Comparison of ENCODE assay signal across 10 cellular contexts in the genomic region with DNA sequence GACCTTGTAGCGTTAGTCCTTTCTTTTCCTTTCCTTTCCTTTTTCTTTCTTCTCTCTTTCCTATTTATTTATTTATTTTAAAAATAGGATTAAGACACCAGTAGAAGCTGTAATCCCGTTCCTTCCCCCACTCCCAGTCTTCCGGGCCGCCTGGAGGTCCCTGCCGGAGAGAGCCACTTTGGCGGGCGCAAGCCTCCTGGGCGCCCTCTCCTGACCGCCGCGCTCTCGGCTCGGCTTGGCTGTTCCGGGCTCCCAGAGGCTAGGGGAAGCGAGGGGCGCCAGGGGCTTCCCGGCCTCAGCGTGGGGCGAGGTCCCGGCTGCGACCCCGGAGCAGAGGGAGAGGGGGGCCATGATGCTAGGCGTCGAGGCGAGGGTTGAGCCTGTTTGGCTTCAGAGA. TPM values are rescaled to one million over a fixed set of nuclear protein-coding genes. Genes with fewer than 3 reads are reported as not detected.
A peak's percentile ranks its signal among the peaks of the same experiment; 100 is the strongest.
DNase-seq lines count a peak whose midpoint lies in the region; ATAC-seq, FAIRE-seq and TF ChIP-seq lines count a peak whose summit lies in the region.
"Had no signal": no experiment of that assay in that cellular context is flagged by ENCODE, and none has a peak within 500 bp of the region (broad histone marks: within the 10 kb centered on the region; RNA-seq: fewer than 3 reads in every experiment).

No MANE protein-coding gene starts in this region.

- H3K4me3 Mint-ChIP-seq in astrocyte (ENCODE audit: unreplicated experiment) = no peak overlapping the region
- H3K4me3 Mint-ChIP-seq in activated CD8-positive, alpha-beta memory T cell treated with anti-CD3 and anti-CD28 coated beads, Interleukin-2, amount 10 ng/mL, durations not matched to agents 7 days and 5 days = no peak overlapping the region

- H4K20me1 ChIP-seq in astrocyte (ENCODE audit: insufficient read depth, low read length) = no peaks in the 10 kb centered on the region

- H3K36me3 ChIP-seq in astrocyte (ENCODE audit: insufficient read depth, low read length) (peaks cover 3% of the 10 kb centered on the region), ovary (no peaks in the 10 kb centered on the region)

- H3K79me2 ChIP-seq in astrocyte (ENCODE audit: insufficient read depth, low read length) = peaks cover 77% of the 10 kb centered on the region

- no peak for TF ChIP-seq EP300 in ovary (IDR thresholded peaks at IDR 0.05)

- H3K27ac ChIP-seq in AG04450 (ENCODE audit: low read depth, low read length) = peak overlapping the region; percentile 97
- peak overlapping the region; percentile 80 for H3K27ac ChIP-seq in astrocyte (ENCODE audit: low read depth, low read length)
- H3K27ac ChIP-seq in ovary = peak overlapping the region; percentile 81 to 86

- H3K9me3 Mint-ChIP-seq in astrocyte (ENCODE audit: unreplicated experiment) = no peaks in the 10 kb centered on the region
- no peaks in the 10 kb centered on the region for H3K9me3 Mint-ChIP-seq in activated CD8-positive, alpha-beta memory T cell treated with anti-CD3 and anti-CD28 coated beads, Interleukin-2, amount 10 ng/mL, durations not matched to agents 7 days and 5 days (ENCODE audit: low read depth)

- CTCF ChIA-PET in AG04450 (lab: Charles Lee) = interaction anchor here (1.5 to 1.6 kb wide), 2 partner anchors 17 to 129 kb away, joined by 4 to 8 read pairs; no protein-coding TSS in a partner anchor
- CTCF ChIA-PET in activated CD8-positive, alpha-beta memory T cell treated with anti-CD3 and anti-CD28 coated beads, Interleukin-2, amount 10 ng/mL, durations not matched to agents 7 days and 5 days (lab: Charles Lee) = no interaction called here

- H3K27me3 Mint-ChIP-seq in astrocyte (ENCODE audit: low read depth, unreplicated experiment) = peaks cover 54% of the 10 kb centered on the region
- H3K27me3 Mint-ChIP-seq in activated CD8-positive, alpha-beta memory T cell treated with anti-CD3 and anti-CD28 coated beads, Interleukin-2, amount 10 ng/mL, durations not matched to agents 7 days and 5 days = peaks cover 33% of the 10 kb centered on the region

- ATAC-seq in left ventricle myocardium superior (peak; percentile 77), HG02870 (IDR thresholded peaks at IDR 0.05; ENCODE audit: unreplicated experiment) (no peak)
- no peak for ATAC-seq in activated CD8-positive, alpha-beta memory T cell treated with anti-CD3 and anti-CD28 coated beads, Interleukin-2, amount 10 ng/mL, durations not matched to agents 7 days and 5 days
- ATAC-seq: SK-N-SH treated with all-trans-retinoic acid at 6 μM for 48 hours had no signal

- H3K4me1 ChIP-seq in astrocyte (ENCODE audit: insufficient read depth, low read length) (peaks cover 23% of the 10 kb centered on the region), ovary (ENCODE audit: insufficient read depth) (peaks cover 2% of the 10 kb centered on the region)

- POLR2A ChIA-PET in AG04450 (lab: Yijun Ruan, JAX) = interaction anchor here (1.0 to 6.2 kb wide), 3 partner anchors 10 to 1205 kb away, joined by 3 to 113 read pairs (median 8); a partner anchor contains a TSS

- H3K4me3 ChIP-seq in AG04450 (ENCODE audit: low read depth, low read length) (peak overlapping the region; percentile 91), astrocyte (ENCODE audit: insufficient read depth, low read depth, low read length) (peak overlapping the region; percentile 45), ovary (peak overlapping the region; percentile 49)

- no peaks in the 10 kb centered on the region for H3K4me1 Mint-ChIP-seq in astrocyte (ENCODE audit: low read depth, unreplicated experiment)
- H3K4me1 Mint-ChIP-seq in activated CD8-positive, alpha-beta memory T cell treated with anti-CD3 and anti-CD28 coated beads, Interleukin-2, amount 10 ng/mL, durations not matched to agents 7 days and 5 days = no peaks in the 10 kb centered on the region

- no peak for DNase-seq in AG04450 (ENCODE audit: low read depth, low spot score)
- DNase-seq in astrocyte (ENCODE audit: low read depth) = no peak
- DNase-seq in left ventricle myocardium superior = peak; percentile 64
- peak in 4 of 5 donors; percentile 33 to 59 (median 50) for DNase-seq in ovary
- no peak for DNase-seq in activated CD8-positive, alpha-beta memory T cell treated with anti-CD3 and anti-CD28 coated beads, Interleukin-2, amount 10 ng/mL, durations not matched to agents 7 days and 5 days
- no peak for DNase-seq in NCI-H1694 treated with DMSO at 0.1 percent for 48 hours (lab: John Stamatoyannopoulos, UW)
- no peak for DNase-seq in GM19238 (ENCODE audit: insufficient read length, low spot score)
- DNase-seq: NCI-H1417 treated with DMSO at 0.1 percent for 48 hours had no signal

- intact Hi-C loops in left ventricle myocardium superior (cut with micrococcal nuclease) = no loop called here
- intact Hi-C loops in ovary (cut with DNase I) = loop anchor here in 1 of 4 donors (10.0 kb wide), 2 partner anchors 49 to 249 kb away; no protein-coding TSS in a partner anchor

- peak overlapping the region; percentile 13 for H2AFZ ChIP-seq in astrocyte (ENCODE audit: low read depth, low read length)

- H3K4me2 ChIP-seq in astrocyte (ENCODE audit: low read length) = peak overlapping the region; percentile 83

- peak overlapping the region; percentile 77 for H3K9ac ChIP-seq in astrocyte (ENCODE audit: low read length)

- H3K27me3 ChIP-seq in AG04450 (ENCODE audit: control insufficient read depth, insufficient read depth, low read length) = no peaks in the 10 kb centered on the region
- peaks cover 7% of the 10 kb centered on the region for H3K27me3 ChIP-seq in astrocyte (ENCODE audit: insufficient read depth, low read length)
- no peaks in the 10 kb centered on the region for H3K27me3 ChIP-seq in ovary

- H3K9me3 ChIP-seq in AG04450 (ENCODE audit: control insufficient read depth, insufficient read depth, low read length) = no peaks in the 10 kb centered on the region; the same call in 1 of the 2 replicates
- no peaks in the 10 kb centered on the region for H3K9me3 ChIP-seq in astrocyte (ENCODE audit: insufficient read depth, low read depth, low read length)
- no peaks in the 10 kb centered on the region for H3K9me3 ChIP-seq in ovary

- no peak for TF ChIP-seq POLR2A in ovary (IDR thresholded peaks at IDR 0.05)

- FAIRE-seq in astrocyte (lab: Jason Lieb, UNC) = no peak

- no peak overlapping the region for H3K27ac Mint-ChIP-seq in astrocyte (ENCODE audit: unreplicated experiment)
- no peak overlapping the region for H3K27ac Mint-ChIP-seq in activated CD8-positive, alpha-beta memory T cell treated with anti-CD3 and anti-CD28 coated beads, Interleukin-2, amount 10 ng/mL, durations not matched to agents 7 days and 5 days

- 9 to 52% (median 40%) methylated on average over 25 of the region's 25 CpGs for WGBS in ovary, 3 donors

- peaks cover 3% of the 10 kb centered on the region for H3K36me3 Mint-ChIP-seq in astrocyte (ENCODE audit: low read depth, unreplicated experiment)
- no peaks in the 10 kb centered on the region for H3K36me3 Mint-ChIP-seq in activated CD8-positive, alpha-beta memory T cell treated with anti-CD3 and anti-CD28 coated beads, Interleukin-2, amount 10 ng/mL, durations not matched to agents 7 days and 5 days

- TF ChIP-seq CTCF in AG04450 (IDR thresholded peaks at IDR 0.05; ENCODE audit: low read depth, low read length) (no peak; the same call in 1 of the 2 replicates), astrocyte (IDR thresholded peaks at IDR 0.05; ENCODE audit: insufficient read depth, low read depth, low read length) (no peak), ovary (IDR thresholded peaks at IDR 0.05) (no peak)

RNA-seq across cellular contexts. Expression of a gene that starts 10.9 kb away (rescaled TPM):
- polyA plus RNA-seq in AG04450 (2011; rRNA removed) (87.2 and 107 TPM in 2 replicates), ovary (10 to 100 TPM; 19.4 to 50.2 TPM)
- 505 and 558 TPM in 2 replicates for polyA minus RNA-seq in AG04450 (2011; rRNA and poly(A)+ RNA removed)
- total RNA-seq in astrocyte (3.4 and 5.2 TPM in 2 replicates), left ventricle myocardium superior (40.8 TPM), ovary (100 to 1,000 TPM in 2 of 7 donors, 10 to 100 TPM in 5; 33.9 to 163 (median 92.3) TPM)
- total RNA-seq in activated CD8-positive, alpha-beta memory T cell treated with anti-CD3 and anti-CD28 coated beads, Interleukin-2, amount 10 ng/mL, durations not matched to agents 7 days and 5 days = not detected

Comparison
In these comparisons a context has a peak if more than half of its experiments do, and no peak if none do; other contexts are left out.
1. DNase-seq: peak in left ventricle myocardium superior (single experiment) and ovary (4 of 5); none in AG04450 (single experiment), astrocyte (single experiment), activated CD8-positive, alpha-beta memory T cell treated with anti-CD3 and anti-CD28 coated beads, Interleukin-2, amount 10 ng/mL, durations not matched to agents 7 days and 5 days (single experiment), NCI-H1694 treated with DMSO at 0.1 percent for 48 hours (single experiment) and GM19238 (single experiment).
2. Peak in every context shown above with its lines, with median percentiles within 50 percentile points of each other: H3K27ac ChIP-seq and H3K4me3 ChIP-seq.